Comparison of ENCODE assay signal across 2 cellular contexts in the genomic region with DNA sequence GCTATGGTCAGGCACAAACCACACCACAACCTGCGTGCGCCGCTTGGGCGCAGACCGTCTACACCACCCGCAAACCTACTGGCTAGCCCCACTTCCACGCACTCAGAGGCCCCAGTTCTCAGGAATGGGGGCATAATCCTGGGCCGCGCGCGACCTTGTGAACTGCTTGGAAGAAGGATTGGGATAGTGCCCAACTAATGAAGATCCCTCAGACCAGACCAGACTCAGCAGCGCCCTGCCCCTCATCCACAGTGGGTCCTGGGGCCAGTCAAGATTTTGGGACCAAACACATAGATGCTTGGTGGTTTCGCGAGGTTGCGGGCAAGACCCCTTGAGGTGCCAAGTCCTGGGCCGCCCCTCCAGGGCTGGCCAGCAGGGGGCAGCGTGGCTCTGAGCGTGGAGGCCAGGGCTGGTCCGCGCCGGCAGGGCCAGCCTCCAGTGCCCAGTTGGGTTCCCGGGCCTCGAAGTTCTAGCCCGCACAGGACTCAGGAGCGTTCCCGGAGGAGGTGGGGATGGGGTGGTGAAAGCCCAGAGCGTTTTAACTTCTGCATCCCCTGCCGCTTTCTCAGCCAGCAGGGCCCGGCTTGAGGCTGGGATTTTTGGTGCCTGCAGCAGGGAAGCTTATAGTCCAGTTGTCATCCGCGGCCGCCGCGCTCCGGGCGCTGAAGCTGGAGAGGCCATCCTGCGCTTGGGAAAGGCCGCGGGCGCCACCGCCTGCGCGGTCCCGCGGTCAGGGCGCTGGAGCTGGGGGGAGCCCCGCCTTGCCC.
TF ChIP-seq lines count a peak whose summit lies in the region.

No MANE protein-coding gene starts in this region.

TF ChIP-seq in SK-N-SH treated with all-trans-retinoic acid at 6 μM for 48 hours, 23 proteins besides CTCF, POLR2A, EP300 and RAD21:
- TF ChIP-seq, protein P1, sequence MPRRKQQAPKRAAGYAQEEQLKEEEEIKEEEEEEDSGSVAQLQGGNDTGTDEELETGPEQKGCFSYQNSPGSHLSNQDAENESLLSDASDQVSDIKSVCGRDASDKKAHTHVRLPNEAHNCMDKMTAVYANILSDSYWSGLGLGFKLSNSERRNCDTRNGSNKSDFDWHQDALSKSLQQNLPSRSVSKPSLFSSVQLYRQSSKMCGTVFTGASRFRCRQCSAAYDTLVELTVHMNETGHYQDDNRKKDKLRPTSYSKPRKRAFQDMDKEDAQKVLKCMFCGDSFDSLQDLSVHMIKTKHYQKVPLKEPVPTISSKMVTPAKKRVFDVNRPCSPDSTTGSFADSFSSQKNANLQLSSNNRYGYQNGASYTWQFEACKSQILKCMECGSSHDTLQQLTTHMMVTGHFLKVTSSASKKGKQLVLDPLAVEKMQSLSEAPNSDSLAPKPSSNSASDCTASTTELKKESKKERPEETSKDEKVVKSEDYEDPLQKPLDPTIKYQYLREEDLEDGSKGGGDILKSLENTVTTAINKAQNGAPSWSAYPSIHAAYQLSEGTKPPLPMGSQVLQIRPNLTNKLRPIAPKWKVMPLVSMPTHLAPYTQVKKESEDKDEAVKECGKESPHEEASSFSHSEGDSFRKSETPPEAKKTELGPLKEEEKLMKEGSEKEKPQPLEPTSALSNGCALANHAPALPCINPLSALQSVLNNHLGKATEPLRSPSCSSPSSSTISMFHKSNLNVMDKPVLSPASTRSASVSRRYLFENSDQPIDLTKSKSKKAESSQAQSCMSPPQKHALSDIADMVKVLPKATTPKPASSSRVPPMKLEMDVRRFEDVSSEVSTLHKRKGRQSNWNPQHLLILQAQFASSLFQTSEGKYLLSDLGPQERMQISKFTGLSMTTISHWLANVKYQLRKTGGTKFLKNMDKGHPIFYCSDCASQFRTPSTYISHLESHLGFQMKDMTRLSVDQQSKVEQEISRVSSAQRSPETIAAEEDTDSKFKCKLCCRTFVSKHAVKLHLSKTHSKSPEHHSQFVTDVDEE (CRISPR knock-in tag; IDR thresholded peaks at IDR 0.05): no peak
- TF ChIP-seq ZNF70 (CRISPR knock-in tag; IDR thresholded peaks at IDR 0.05) (no peak), CSRNP3 (CRISPR knock-in tag; IDR thresholded peaks at IDR 0.05) (no peak), ZFP30 (CRISPR knock-in tag; IDR thresholded peaks at IDR 0.05) (no peak), ZFP3 (CRISPR knock-in tag; IDR thresholded peaks at IDR 0.05) (no peak; the same call in 1 of the 2 replicates), ZNF8 (CRISPR knock-in tag; IDR thresholded peaks at IDR 0.05) (no peak), ESRRG (CRISPR knock-in tag; IDR thresholded peaks at IDR 0.05) (no peak), OSR1 (CRISPR knock-in tag; IDR thresholded peaks at IDR 0.05) (no peak)
- TF ChIP-seq, protein P2, sequence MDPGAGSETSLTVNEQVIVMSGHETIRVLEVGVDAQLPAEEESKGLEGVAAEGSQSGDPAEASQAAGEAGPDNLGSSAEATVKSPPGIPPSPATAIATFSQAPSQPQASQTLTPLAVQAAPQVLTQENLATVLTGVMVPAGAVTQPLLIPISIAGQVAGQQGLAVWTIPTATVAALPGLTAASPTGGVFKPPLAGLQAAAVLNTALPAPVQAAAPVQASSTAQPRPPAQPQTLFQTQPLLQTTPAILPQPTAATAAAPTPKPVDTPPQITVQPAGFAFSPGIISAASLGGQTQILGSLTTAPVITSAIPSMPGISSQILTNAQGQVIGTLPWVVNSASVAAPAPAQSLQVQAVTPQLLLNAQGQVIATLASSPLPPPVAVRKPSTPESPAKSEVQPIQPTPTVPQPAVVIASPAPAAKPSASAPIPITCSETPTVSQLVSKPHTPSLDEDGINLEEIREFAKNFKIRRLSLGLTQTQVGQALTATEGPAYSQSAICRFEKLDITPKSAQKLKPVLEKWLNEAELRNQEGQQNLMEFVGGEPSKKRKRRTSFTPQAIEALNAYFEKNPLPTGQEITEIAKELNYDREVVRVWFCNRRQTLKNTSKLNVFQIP (CRISPR knock-in tag; IDR thresholded peaks at IDR 0.05; ENCODE audit: borderline replicate concordance, low read depth): no peak
TF ChIP-seq in SK-N-SH treated with all-trans-retinoic acid at 6 μM for 48 hours: peak in this region for 0.

TF ChIP-seq in HepG2, 621 proteins besides CTCF, POLR2A, EP300 and RAD21 (continued from another document and continues in another):
- TF ChIP-seq, protein P3, sequence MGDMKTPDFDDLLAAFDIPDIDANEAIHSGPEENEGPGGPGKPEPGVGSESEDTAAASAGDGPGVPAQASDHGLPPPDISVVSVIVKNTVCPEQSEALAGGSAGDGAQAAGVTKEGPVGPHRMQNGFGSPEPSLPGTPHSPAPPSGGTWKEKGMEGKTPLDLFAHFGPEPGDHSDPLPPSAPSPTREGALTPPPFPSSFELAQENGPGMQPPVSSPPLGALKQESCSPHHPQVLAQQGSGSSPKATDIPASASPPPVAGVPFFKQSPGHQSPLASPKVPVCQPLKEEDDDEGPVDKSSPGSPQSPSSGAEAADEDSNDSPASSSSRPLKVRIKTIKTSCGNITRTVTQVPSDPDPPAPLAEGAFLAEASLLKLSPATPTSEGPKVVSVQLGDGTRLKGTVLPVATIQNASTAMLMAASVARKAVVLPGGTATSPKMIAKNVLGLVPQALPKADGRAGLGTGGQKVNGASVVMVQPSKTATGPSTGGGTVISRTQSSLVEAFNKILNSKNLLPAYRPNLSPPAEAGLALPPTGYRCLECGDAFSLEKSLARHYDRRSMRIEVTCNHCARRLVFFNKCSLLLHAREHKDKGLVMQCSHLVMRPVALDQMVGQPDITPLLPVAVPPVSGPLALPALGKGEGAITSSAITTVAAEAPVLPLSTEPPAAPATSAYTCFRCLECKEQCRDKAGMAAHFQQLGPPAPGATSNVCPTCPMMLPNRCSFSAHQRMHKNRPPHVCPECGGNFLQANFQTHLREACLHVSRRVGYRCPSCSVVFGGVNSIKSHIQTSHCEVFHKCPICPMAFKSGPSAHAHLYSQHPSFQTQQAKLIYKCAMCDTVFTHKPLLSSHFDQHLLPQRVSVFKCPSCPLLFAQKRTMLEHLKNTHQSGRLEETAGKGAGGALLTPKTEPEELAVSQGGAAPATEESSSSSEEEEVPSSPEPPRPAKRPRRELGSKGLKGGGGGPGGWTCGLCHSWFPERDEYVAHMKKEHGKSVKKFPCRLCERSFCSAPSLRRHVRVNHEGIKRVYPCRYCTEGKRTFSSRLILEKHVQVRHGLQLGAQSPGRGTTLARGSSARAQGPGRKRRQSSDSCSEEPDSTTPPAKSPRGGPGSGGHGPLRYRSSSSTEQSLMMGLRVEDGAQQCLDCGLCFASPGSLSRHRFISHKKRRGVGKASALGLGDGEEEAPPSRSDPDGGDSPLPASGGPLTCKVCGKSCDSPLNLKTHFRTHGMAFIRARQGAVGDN (CRISPR knock-in tag; IDR thresholded peaks at IDR 0.05): peak; percentile 65
- TF ChIP-seq FOSL2 (CRISPR knock-in tag; IDR thresholded peaks at IDR 0.05) (0 out of 2 replicates have a peak, but pooled peaks have one; percentile 12), CEBPB (IDR thresholded peaks at IDR 0.05; ENCODE audit: borderline replicate concordance, low read depth, low read length) (no peak), ZNF691 (CRISPR knock-in tag; IDR thresholded peaks at IDR 0.05; ENCODE audit: borderline replicate concordance, low read depth) (peak; percentile 54; the same call in 1 of the 2 replicates), SIX1 (CRISPR knock-in tag; IDR thresholded peaks at IDR 0.05; ENCODE audit: borderline replicate concordance) (no peak), STAG1 (CRISPR knock-in tag; IDR thresholded peaks at IDR 0.05) (peak; percentile 92), HOXA3 (CRISPR knock-in tag; IDR thresholded peaks at IDR 0.05) (peak; percentile 44; the same call in 1 of the 2 replicates), AGO2 (optimal IDR thresholded peaks at IDR 0.05; ENCODE audit: low read depth, low read length) (peak; percentile 45), ZBTB7A (CRISPR knock-in tag; IDR thresholded peaks at IDR 0.05) (0 out of 2 replicates have a peak, but pooled peaks have one; percentile 40), TEAD3 (CRISPR knock-in tag; optimal IDR thresholded peaks at IDR 0.05; ENCODE audit: borderline replicate concordance) (peak; percentile 17), ZNF674 (CRISPR knock-in tag; IDR thresholded peaks at IDR 0.05; ENCODE audit: low read depth) (no peak), HNF4G (IDR thresholded peaks at IDR 0.05; ENCODE audit: borderline replicate concordance, low read depth, low read length) (no peak), HNF4G (CRISPR knock-in tag; IDR thresholded peaks at IDR 0.05; ENCODE audit: borderline replicate concordance, low read depth) (0 out of 2 replicates have a peak, but pooled peaks have one; percentile 49), ZNF580 (CRISPR knock-in tag; IDR thresholded peaks at IDR 0.05; ENCODE audit: borderline replicate concordance, low read depth) (0 out of 2 replicates have a peak, but pooled peaks have one; percentile 24), KLF13 (CRISPR knock-in tag; IDR thresholded peaks at IDR 0.05) (0 out of 2 replicates have a peak, but pooled peaks have one; percentile 90), ZNF547 (CRISPR knock-in tag; IDR thresholded peaks at IDR 0.05) (0 out of 2 replicates have a peak, but pooled peaks have one; percentile 16), ZNF451 (CRISPR knock-in tag; IDR thresholded peaks at IDR 0.05) (no peak), GABPB1 (CRISPR knock-in tag; IDR thresholded peaks at IDR 0.05) (peak; percentile 65; the same call in 1 of the 2 replicates), DMTF1 (CRISPR knock-in tag; IDR thresholded peaks at IDR 0.05) (no peak)
- TF ChIP-seq, protein P4, sequence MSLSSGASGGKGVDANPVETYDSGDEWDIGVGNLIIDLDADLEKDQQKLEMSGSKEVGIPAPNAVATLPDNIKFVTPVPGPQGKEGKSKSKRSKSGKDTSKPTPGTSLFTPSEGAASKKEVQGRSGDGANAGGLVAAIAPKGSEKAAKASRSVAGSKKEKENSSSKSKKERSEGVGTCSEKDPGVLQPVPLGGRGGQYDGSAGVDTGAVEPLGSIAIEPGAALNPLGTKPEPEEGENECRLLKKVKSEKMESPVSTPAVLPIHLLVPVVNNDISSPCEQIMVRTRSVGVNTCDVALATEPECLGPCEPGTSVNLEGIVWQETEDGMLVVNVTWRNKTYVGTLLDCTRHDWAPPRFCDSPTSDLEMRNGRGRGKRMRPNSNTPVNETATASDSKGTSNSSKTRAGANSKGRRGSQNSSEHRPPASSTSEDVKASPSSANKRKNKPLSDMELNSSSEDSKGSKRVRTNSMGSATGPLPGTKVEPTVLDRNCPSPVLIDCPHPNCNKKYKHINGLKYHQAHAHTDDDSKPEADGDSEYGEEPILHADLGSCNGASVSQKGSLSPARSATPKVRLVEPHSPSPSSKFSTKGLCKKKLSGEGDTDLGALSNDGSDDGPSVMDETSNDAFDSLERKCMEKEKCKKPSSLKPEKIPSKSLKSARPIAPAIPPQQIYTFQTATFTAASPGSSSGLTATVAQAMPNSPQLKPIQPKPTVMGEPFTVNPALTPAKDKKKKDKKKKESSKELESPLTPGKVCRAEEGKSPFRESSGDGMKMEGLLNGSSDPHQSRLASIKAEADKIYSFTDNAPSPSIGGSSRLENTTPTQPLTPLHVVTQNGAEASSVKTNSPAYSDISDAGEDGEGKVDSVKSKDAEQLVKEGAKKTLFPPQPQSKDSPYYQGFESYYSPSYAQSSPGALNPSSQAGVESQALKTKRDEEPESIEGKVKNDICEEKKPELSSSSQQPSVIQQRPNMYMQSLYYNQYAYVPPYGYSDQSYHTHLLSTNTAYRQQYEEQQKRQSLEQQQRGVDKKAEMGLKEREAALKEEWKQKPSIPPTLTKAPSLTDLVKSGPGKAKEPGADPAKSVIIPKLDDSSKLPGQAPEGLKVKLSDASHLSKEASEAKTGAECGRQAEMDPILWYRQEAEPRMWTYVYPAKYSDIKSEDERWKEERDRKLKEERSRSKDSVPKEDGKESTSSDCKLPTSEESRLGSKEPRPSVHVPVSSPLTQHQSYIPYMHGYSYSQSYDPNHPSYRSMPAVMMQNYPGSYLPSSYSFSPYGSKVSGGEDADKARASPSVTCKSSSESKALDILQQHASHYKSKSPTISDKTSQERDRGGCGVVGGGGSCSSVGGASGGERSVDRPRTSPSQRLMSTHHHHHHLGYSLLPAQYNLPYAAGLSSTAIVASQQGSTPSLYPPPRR (CRISPR knock-in tag; IDR thresholded peaks at IDR 0.05; ENCODE audit: borderline replicate concordance): 0 out of 2 replicates have a peak, but pooled peaks have one; percentile 16
- TF ChIP-seq, protein P5, sequence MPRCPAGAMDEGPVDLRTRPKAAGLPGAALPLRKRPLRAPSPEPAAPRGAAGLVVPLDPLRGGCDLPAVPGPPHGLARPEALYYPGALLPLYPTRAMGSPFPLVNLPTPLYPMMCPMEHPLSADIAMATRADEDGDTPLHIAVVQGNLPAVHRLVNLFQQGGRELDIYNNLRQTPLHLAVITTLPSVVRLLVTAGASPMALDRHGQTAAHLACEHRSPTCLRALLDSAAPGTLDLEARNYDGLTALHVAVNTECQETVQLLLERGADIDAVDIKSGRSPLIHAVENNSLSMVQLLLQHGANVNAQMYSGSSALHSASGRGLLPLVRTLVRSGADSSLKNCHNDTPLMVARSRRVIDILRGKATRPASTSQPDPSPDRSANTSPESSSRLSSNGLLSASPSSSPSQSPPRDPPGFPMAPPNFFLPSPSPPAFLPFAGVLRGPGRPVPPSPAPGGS (CRISPR knock-in tag; IDR thresholded peaks at IDR 0.05): peak; percentile 66
